20 cellular contexts compared by ENCODE assay signal in genomic region chr17:46773676-46774075, GRCh38.
"Had no signal": no experiment of that assay in that cellular context is flagged by ENCODE, and none has a peak within 500 bp of the region (broad histone marks: within the 10 kb centered on the region; RNA-seq: fewer than 3 reads in every experiment).

No MANE protein-coding gene starts in this region.

- H3K36me3 Mint-ChIP-seq: memory B cell; natural killer cell treated with Interleukin-12 subunit alpha and Interleukin-12 subunit beta and Interleukin-15 and Interleukin-18, amount 100 ng/mL, for 72 hours had no signal

- H3K9me3 Mint-ChIP-seq: activated CD8-positive, alpha-beta T cell treated with anti-CD3 and anti-CD28 coated beads for 36 hours; activated naive CD8-positive, alpha-beta T cell treated with anti-CD3 and anti-CD28 coated beads, Interleukin-2, amount 50 U/mL, for 24 hours; activated T-cell treated with anti-CD3 and anti-CD28 coated beads, Interleukin-2, amount 50 U/mL, for 72 hours; dendritic cell treated with granulocyte-macrophage colony-stimulating factor and Interleukin-4, amounts not matched to agents 40 ng/mL and 50 ng/mL, for 4 days; memory B cell; natural killer cell treated with Interleukin-12 subunit alpha and Interleukin-12 subunit beta and Interleukin-15 and Interleukin-18, amount 100 ng/mL, for 72 hours had no signal

- H3K9me3 ChIP-seq: breast epithelium, gastrocnemius medialis, heart right ventricle, right atrium auricular region, transverse colon, vagina had no signal

- H3K27me3 ChIP-seq: breast epithelium, right atrium auricular region, vagina had no signal

- ATAC-seq: activated CD8-positive, alpha-beta T cell treated with anti-CD3 and anti-CD28 coated beads for 36 hours; activated naive CD8-positive, alpha-beta T cell treated with anti-CD3 and anti-CD28 coated beads, Interleukin-2, amount 50 U/mL, for 24 hours; activated T-cell treated with anti-CD3 and anti-CD28 coated beads, Interleukin-2, amount 50 U/mL, for 72 hours; gastrocnemius medialis; heart right ventricle had no signal

- H3K27ac Mint-ChIP-seq: activated CD8-positive, alpha-beta T cell treated with anti-CD3 and anti-CD28 coated beads for 36 hours; activated T-cell treated with anti-CD3 and anti-CD28 coated beads, Interleukin-2, amount 50 U/mL, for 72 hours; dendritic cell treated with granulocyte-macrophage colony-stimulating factor and Interleukin-4, amounts not matched to agents 40 ng/mL and 50 ng/mL, for 4 days; memory B cell; progenitor cell of endocrine pancreas had no signal

- DNase-seq: activated CD4-positive, alpha-beta T cell treated with anti-CD3 and anti-CD28 coated beads for 48 hours; activated CD8-positive, alpha-beta T cell treated with anti-CD3 and anti-CD28 coated beads for 36 hours; activated naive CD8-positive, alpha-beta T cell treated with anti-CD3 and anti-CD28 coated beads, Interleukin-2, amount 50 U/mL, for 24 hours; activated T-cell treated with anti-CD3 and anti-CD28 coated beads, Interleukin-2, amount 50 U/mL, for 72 hours; cerebellar nuclear complex; gastrocnemius medialis; heart right ventricle; occipital lobe; small intestine; stimulated activated CD4-positive, alpha-beta T cell treated with anti-CD3 and anti-CD28 coated beads, Interleukin-4, amount 100 ng/mL, for 24 hours; stimulated activated naive CD4-positive, alpha-beta T cell; T-helper 2 cell; transverse colon had no signal

- H3K4me3 Mint-ChIP-seq: activated CD8-positive, alpha-beta T cell treated with anti-CD3 and anti-CD28 coated beads for 36 hours; activated naive CD8-positive, alpha-beta T cell treated with anti-CD3 and anti-CD28 coated beads, Interleukin-2, amount 50 U/mL, for 24 hours; dendritic cell treated with granulocyte-macrophage colony-stimulating factor and Interleukin-4, amounts not matched to agents 40 ng/mL and 50 ng/mL, for 4 days had no signal

- H3K27ac ChIP-seq: breast epithelium, gastrocnemius medialis, heart right ventricle, right atrium auricular region, transverse colon, vagina had no signal

- H3K36me3 ChIP-seq: breast epithelium, gastrocnemius medialis, heart right ventricle, right atrium auricular region, transverse colon, vagina had no signal

- H3K4me1 ChIP-seq: breast epithelium had no signal

- H3K4me3 ChIP-seq: breast epithelium, gastrocnemius medialis, heart right ventricle, right atrium auricular region, transverse colon, vagina had no signal
